13 cellular contexts compared by ENCODE assay signal in the genomic region with DNA sequence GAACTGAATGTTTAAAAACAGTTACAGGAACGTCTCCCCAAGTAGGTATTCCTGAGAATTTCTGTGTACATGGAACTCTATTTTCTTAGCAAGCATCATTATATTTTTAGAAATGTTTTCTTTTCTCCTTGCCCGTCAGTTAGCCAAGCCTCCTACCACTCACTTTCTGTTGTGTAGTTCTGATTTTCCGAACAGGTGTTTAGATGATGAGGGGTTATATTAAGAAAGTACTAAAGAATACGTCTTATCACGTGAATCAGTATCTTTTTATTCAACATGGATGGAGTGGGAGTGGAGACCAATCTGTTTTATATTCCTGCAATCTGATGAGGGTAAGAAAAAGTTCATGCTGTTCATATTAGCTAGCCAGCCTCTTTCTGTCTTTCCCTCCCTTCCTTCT. TPM values are rescaled to one million over a fixed set of nuclear protein-coding genes. Genes with fewer than 3 reads are reported as not detected.
A peak's percentile ranks its signal among the peaks of the same experiment; 100 is the strongest.
DNase-seq lines count a peak whose midpoint lies in the region; ATAC-seq and TF ChIP-seq lines count a peak whose summit lies in the region.
"Had no signal": no experiment of that assay in that cellular context is flagged by ENCODE, and none has a peak within 500 bp of the region (broad histone marks: within the 10 kb centered on the region; RNA-seq: fewer than 3 reads in every experiment).

No MANE protein-coding gene starts in this region.

- H3K36me3 Mint-ChIP-seq in Caco-2 (ENCODE audit: insufficient read depth, unreplicated experiment) (peaks cover 63% of the 10 kb centered on the region), nephron progenitor cell (ENCODE audit: low read depth) (peaks cover 16% of the 10 kb centered on the region)

- intact Hi-C loops in Caco-2 (cut with micrococcal nuclease; ENCODE audit: unreplicated experiment) (no loop called here), adrenal gland (cut with DNase I) (no loop called here), lower leg skin (cut with DNase I; ENCODE audit: low total_unique reads) (no loop called here)

- no peak for TF ChIP-seq CTCF in Caco-2 (IDR thresholded peaks at IDR 0.05; ENCODE audit: insufficient read depth in 1 of 2, low read depth in 1 of 2, low read length in 1 of 2, severe bottlenecking in 1 of 2, unreplicated experiment in 1 of 2)
- no peak for TF ChIP-seq CTCF in adrenal gland (IDR thresholded peaks at IDR 0.05)
- no peak for TF ChIP-seq CTCF in nephron progenitor cell (IDR thresholded peaks at IDR 0.05)
- no peak for TF ChIP-seq CTCF in lower leg skin (IDR thresholded peaks at IDR 0.05)

- H3K4me3 ChIP-seq in Caco-2 (ENCODE audit: low read depth, low read length) (no peak overlapping the region), adrenal gland (peak overlapping the region in 1 of 4 donors; percentile 28), lower leg skin (ENCODE audit: low read depth, poor library complexity, severe bottlenecking) (no peak overlapping the region)
- H3K4me3 ChIP-seq: left lung, MG63 had no signal

- POLR2A ChIA-PET in Caco-2 (lab: Charles Lee): no interaction called here

- H3K27me3 ChIP-seq in Caco-2 (replicated peaks; ENCODE audit: control insufficient read depth, insufficient read depth, low read length): no peaks in the 10 kb centered on the region
- H3K27me3 ChIP-seq in adrenal gland: no peaks in the 10 kb centered on the region
- H3K27me3 ChIP-seq: left lung, MG63 had no signal

- ATAC-seq in HG02943 (IDR thresholded peaks at IDR 0.05; ENCODE audit: low read depth, unreplicated experiment): peak; percentile 11
- no peak for ATAC-seq in GM19324 (IDR thresholded peaks at IDR 0.05; ENCODE audit: low FRiP score, unreplicated experiment)
- ATAC-seq: left lung had no signal

- DNase-seq in Caco-2 (no peak), adrenal gland (no peak), nephron progenitor cell (no peak), RKO (ENCODE audit: low spot score) (no peak), T-helper 9 cell (no peak), lower leg skin (ENCODE audit: low spot score in 2 of 2) (no peak)
- DNase-seq: cerebellar nuclear complex, foreskin melanocyte, left lung, MG63, NCI-H510A had no signal

- H3K4me1 ChIP-seq in Caco-2 (peaks cover 21% of the 10 kb centered on the region), adrenal gland (replicated peaks in 1 of 2) (peaks cover 51 to 80% of the 10 kb centered on the region in 2 donors)

- H3K4me1 Mint-ChIP-seq in Caco-2 (ENCODE audit: low read depth, unreplicated experiment): peaks cover 19% of the 10 kb centered on the region
- peaks cover 100% of the 10 kb centered on the region for H3K4me1 Mint-ChIP-seq in nephron progenitor cell

- H3K9me3 Mint-ChIP-seq in Caco-2 (ENCODE audit: unreplicated experiment) (no peaks in the 10 kb centered on the region), nephron progenitor cell (no peaks in the 10 kb centered on the region)

- H3K9me3 ChIP-seq in Caco-2 (no peaks in the 10 kb centered on the region), adrenal gland (replicated peaks in 1 of 3) (no peaks in the 10 kb centered on the region)
- H3K9me3 ChIP-seq: left lung, MG63 had no signal

- TF ChIP-seq POLR2A in adrenal gland (IDR thresholded peaks at IDR 0.05): no peak
- TF ChIP-seq POLR2A in lower leg skin (IDR thresholded peaks at IDR 0.05): no peak

- H3K36me3 ChIP-seq in Caco-2 (ENCODE audit: control insufficient read depth, insufficient read depth, low read length): peaks cover 2% of the 10 kb centered on the region
- H3K36me3 ChIP-seq in adrenal gland (replicated peaks in 1 of 2): no peaks in the 10 kb centered on the region
- H3K36me3 ChIP-seq: left lung, MG63 had no signal

- H3K27me3 Mint-ChIP-seq in Caco-2 (ENCODE audit: insufficient read depth, unreplicated experiment) (no peaks in the 10 kb centered on the region), nephron progenitor cell (ENCODE audit: low read depth, poor library complexity) (peaks cover 3% of the 10 kb centered on the region)

- H3K27ac Mint-ChIP-seq in Caco-2 (ENCODE audit: unreplicated experiment): peak overlapping the region; percentile 7
- peak overlapping the region; percentile 80 for H3K27ac Mint-ChIP-seq in nephron progenitor cell

- H3K27ac ChIP-seq in adrenal gland: peak overlapping the region; percentile 4 to 80 (median 72)
- H3K27ac ChIP-seq: left lung had no signal

- CTCF ChIA-PET in Caco-2 (lab: Charles Lee): interaction anchor here (0.7 kb wide), 1 partner anchor 15 kb away, joined by 5 read pairs; no protein-coding TSS in a partner anchor

- no peak overlapping the region for H3K4me3 Mint-ChIP-seq in Caco-2 (ENCODE audit: unreplicated experiment)
- H3K4me3 Mint-ChIP-seq in nephron progenitor cell: peak overlapping the region; percentile 62

- WGBS in adrenal gland, 4 donors: 34 to 46% (median 36%) methylated on average over 5 of the region's 5 CpGs
- 83% methylated on average over 5 of the region's 5 CpGs for WGBS in lower leg skin, 2 donors

- TSS peak; percentile 7 for BruUV-seq in Caco-2 (replicated peaks; lab: Mats Ljungman, UMichigan)

RNA-seq across cellular contexts. Expression of gene MSI2, which starts 29.4 kb away (rescaled TPM):
- 174 and 185 TPM in 2 replicates for total RNA-seq in Caco-2 (2022)
- 100 to 1,000 TPM in 6 of 8 donors, 10 to 100 TPM in 2; 62.6 to 411 (median 170) TPM for total RNA-seq in adrenal gland
- polyA plus RNA-seq in adrenal gland: 100 to 1,000 TPM in 1 of 3 donors, 10 to 100 TPM in 2; 32.6 to 360 (median 36.7) TPM
- 10 to 100 TPM in 3 of 4 donors, 1 to 10 TPM in 1; 9.9 to 18.5 (median 13.8) TPM for total RNA-seq in lower leg skin
